In genomic region chr4:88724406-88724805, GRCh38 we compare ENCODE assay signal across 27 cellular contexts.
"Had no signal": no experiment of that assay in that cellular context is flagged by ENCODE, and none has a peak within 500 bp of the region (broad histone marks: within the 10 kb centered on the region; RNA-seq: fewer than 3 reads in every experiment).

No MANE protein-coding gene starts in this region.

- ATAC-seq: esophagus mucosa; gastrocnemius medialis; left lung; lower lobe of right lung; natural killer cell; psoas muscle; sciatic nerve; stimulated activated naive CD8-positive, alpha-beta T cell treated with anti-CD3 and anti-CD28 coated beads, Interleukin-15, amount 100 ng/mL, for 72 hours had no signal

- DNase-seq: dorsolateral prefrontal cortex; effector CD8-positive, alpha-beta T cell; endodermal cell; foreskin fibroblast; gastrocnemius medialis; head of caudate nucleus; kidney; left lung; lower lobe of right lung; natural killer cell; occipital lobe; ovary; posterior cingulate gyrus; psoas muscle; stimulated activated CD4-positive, alpha-beta T cell treated with anti-CD3 and anti-CD28 coated beads, Interleukin-12 subunit alpha, Interleukin-12 subunit beta, amount 100 ng/mL, for 4 hours; stimulated activated CD4-positive, alpha-beta T cell treated with anti-CD3 and anti-CD28 coated beads, Interleukin-1b, Interleukin-23, amount 100 ng/mL, for 48 hours; stimulated activated CD4-positive, alpha-beta T cell treated with anti-CD3 and anti-CD28 coated beads, Interleukin-4, amount 100 ng/mL, for 1 hour; stimulated activated CD8-positive, alpha-beta memory T cell treated with anti-CD3 and anti-CD28 coated beads, Interleukin-4, amount 100 ng/mL, for 48 hours; stimulated activated naive CD4-positive, alpha-beta T cell; stimulated activated naive CD8-positive, alpha-beta T cell treated with anti-CD3 and anti-CD28 coated beads, Interleukin-15, amount 100 ng/mL, for 72 hours; testis; upper lobe of left lung had no signal

- H3K36me3 ChIP-seq: ovary had no signal

- H3K4me1 ChIP-seq: testis had no signal

- H3K27ac ChIP-seq: epithelial cell of prostate, lower lobe of right lung, ovary, psoas muscle, testis, tibial nerve, upper lobe of left lung had no signal

- H3K9me3 ChIP-seq: gastrocnemius medialis, left lung, lower lobe of right lung, ovary, psoas muscle, testis, tibial nerve, upper lobe of left lung had no signal

- H3K27me3 ChIP-seq: dorsolateral prefrontal cortex, gastrocnemius medialis, left lung, ovary, testis, tibial nerve, upper lobe of left lung had no signal

- H3K4me3 ChIP-seq: dorsolateral prefrontal cortex, gastrocnemius medialis, left lung, lower lobe of right lung, ovary, psoas muscle, smooth muscle cell, testis, tibial nerve, upper lobe of left lung had no signal
